ENCODE assay signal across 9 cellular contexts in genomic region chr1:175481126-175482071, GRCh38.
DNase-seq lines count a peak whose midpoint lies in the region; ATAC-seq and TF ChIP-seq lines count a peak whose summit lies in the region.
"Had no signal": no experiment of that assay in that cellular context is flagged by ENCODE, and none has a peak within 500 bp of the region (broad histone marks: within the 10 kb centered on the region; RNA-seq: fewer than 3 reads in every experiment).

No MANE protein-coding gene starts in this region.

- no peaks in the 10 kb centered on the region for H4K20me1 ChIP-seq in PC-9 (ENCODE audit: insufficient read depth)

- H3K79me2 ChIP-seq in PC-9 (ENCODE audit: low read depth), result no peaks in the 10 kb centered on the region

- H3K27me3 ChIP-seq in PC-9 (ENCODE audit: insufficient read depth, low read depth), result 0 out of 2 replicates have a peak, but pooled peaks cover 11% of the 10 kb centered on the region

- no TSS peak for BruUV-seq in PC-9 (replicated peaks; lab: Mats Ljungman, UMichigan)

- no peak overlapping the region for H3K4me3 ChIP-seq in PC-9

- H3F3A ChIP-seq in PC-9 (ENCODE audit: insufficient read depth, low read depth), result no peaks in the 10 kb centered on the region

- CTCF ChIA-PET in PC-9 (lab: Charles Lee), result no interaction called here

- DNase-seq in DMS 273 treated with DMSO at 0.1 percent for 48 hours (lab: John Stamatoyannopoulos, UW) (peak; percentile 15), PC-9 (no peak), fibroblast of the conjunctiva (ENCODE audit: low read depth) (peak; percentile 1), sciatic nerve (ENCODE audit: low spot score) (no peak), retina (no peak), activated gamma-delta T cell treated with Interleukin-2 at 50 U/mL for 16 hours (no peak), GDM1 (lab: John Stamatoyannopoulos, UW) (no peak)
- DNase-seq: left cardiac atrium had no signal

- peak; percentile 74 for TF ChIP-seq CTCF in PC-9 (conservative IDR thresholded peaks at IDR 0.05)

- H3K4me2 ChIP-seq in PC-9, result no peak overlapping the region

- no peaks in the 10 kb centered on the region for H3K4me1 ChIP-seq in PC-9 (replicated peaks; ENCODE audit: insufficient read depth)

- H3K9me2 ChIP-seq in PC-9 (ENCODE audit: insufficient read depth), result no peaks in the 10 kb centered on the region

- peak; percentile 58 for ATAC-seq in HG02981 (IDR thresholded peaks at IDR 0.05; ENCODE audit: unreplicated experiment)
- ATAC-seq in sciatic nerve, result peak; percentile 51

- H3K36me3 ChIP-seq in PC-9 (ENCODE audit: low read depth), result no peaks in the 10 kb centered on the region

- no peak overlapping the region for H3K27ac ChIP-seq in PC-9

- intact Hi-C loops in PC-9 (cut with micrococcal nuclease; ENCODE audit: unreplicated experiment), result no loop called here
- intact Hi-C loops in sciatic nerve (cut with DNase I), result no loop called here

- no peaks in the 10 kb centered on the region for H3K9me3 ChIP-seq in PC-9 (ENCODE audit: insufficient read depth, low read depth)

- H2AFZ ChIP-seq in PC-9, result no peak overlapping the region

- POLR2A ChIA-PET in PC-9 (lab: Charles Lee; ENCODE audit: unreplicated experiment), result no interaction called here

Comparison
In these comparisons a context has a peak if more than half of its experiments do, and no peak if none do; other contexts are left out.
1. DNase-seq: peak in DMS 273 treated with DMSO at 0.1 percent for 48 hours (single experiment) and fibroblast of the conjunctiva (single experiment); none in PC-9 (0 of 2), sciatic nerve (single experiment), retina (single experiment), activated gamma-delta T cell treated with Interleukin-2 at 50 U/mL for 16 hours (single experiment) and GDM1 (single experiment).